In genomic region chr7:73844848-73845460, GRCh38 we compare ENCODE assay signal across 19 cellular contexts. TPM values are rescaled to one million over a fixed set of nuclear protein-coding genes. Genes with fewer than 3 reads are reported as not detected.
DNase-seq lines count a peak whose midpoint lies in the region; TF ChIP-seq lines count a peak whose summit lies in the region.
"Had no signal": no experiment of that assay in that cellular context is flagged by ENCODE, and none has a peak within 500 bp of the region (broad histone marks: within the 10 kb centered on the region; RNA-seq: fewer than 3 reads in every experiment).

No MANE protein-coding gene starts in this region.

- H3K4me1 Mint-ChIP-seq in mesothelial cell of epicardium, result peaks cover 33% of the 10 kb centered on the region
- peaks cover 53% of the 10 kb centered on the region for H3K4me1 Mint-ChIP-seq in nephron progenitor cell

- TF ChIP-seq CTCF in AG04450 (IDR thresholded peaks at IDR 0.05; ENCODE audit: low read depth, low read length) (no peak), cardiac fibroblast (IDR thresholded peaks at IDR 0.05; ENCODE audit: low read depth, low read length) (no peak), mesothelial cell of epicardium (IDR thresholded peaks at IDR 0.05; ENCODE audit: unreplicated experiment) (no peak), nephron progenitor cell (IDR thresholded peaks at IDR 0.05) (no peak)

- H3K4me3 Mint-ChIP-seq in mesothelial cell of epicardium (no peak overlapping the region), nephron progenitor cell (no peak overlapping the region)
- H3K4me3 Mint-ChIP-seq: activated CD8-positive, alpha-beta T cell treated with anti-CD3 and anti-CD28 coated beads, Interleukin-2, amount 10 ng/mL, durations not matched to agents 7 days and 5 days; activated naive CD4-positive, alpha-beta T cell treated with anti-CD3 and anti-CD28 coated beads for 36 hours had no signal

- no peaks in the 10 kb centered on the region for H3K36me3 Mint-ChIP-seq in mesothelial cell of epicardium
- H3K36me3 Mint-ChIP-seq in nephron progenitor cell (ENCODE audit: low read depth), result no peaks in the 10 kb centered on the region
- H3K36me3 Mint-ChIP-seq: naive thymus-derived CD4-positive, alpha-beta T cell had no signal

- H3K9me3 Mint-ChIP-seq in mesothelial cell of epicardium (no peaks in the 10 kb centered on the region), nephron progenitor cell (peaks cover 3% of the 10 kb centered on the region)
- H3K9me3 Mint-ChIP-seq: activated naive CD4-positive, alpha-beta T cell treated with anti-CD3 and anti-CD28 coated beads for 36 hours; naive thymus-derived CD4-positive, alpha-beta T cell had no signal

- DNase-seq in AG04450 (ENCODE audit: low read depth, low spot score), result peak; percentile 24
- peak; percentile 37 for DNase-seq in LHCN-M2 (ENCODE audit: low read depth)
- DNase-seq in cardiac fibroblast (ENCODE audit: low read depth in 2 of 2), result peak; percentile 45 to 54
- DNase-seq in mesothelial cell of epicardium (ENCODE audit: low spot score in 2 of 2, unreplicated experiment in 2 of 2), result no peak
- no peak for DNase-seq in activated CD4-positive, alpha-beta T cell treated with anti-CD3 and anti-CD28 coated beads for 48 hours
- DNase-seq in stimulated activated CD4-positive, alpha-beta T cell treated with anti-CD3 and anti-CD28 coated beads, Interleukin-2, amount 100 ng/mL, for 48 hours, result no peak
- no peak for DNase-seq in NK-92 (lab: John Stamatoyannopoulos, UW; ENCODE audit: unreplicated experiment)
- no peak for DNase-seq in nephron progenitor cell
- DNase-seq: ACHN; activated CD8-positive, alpha-beta T cell treated with anti-CD3 and anti-CD28 coated beads, Interleukin-2, amount 10 ng/mL, durations not matched to agents 7 days and 5 days; activated naive CD4-positive, alpha-beta T cell treated with anti-CD3 and anti-CD28 coated beads for 36 hours; colonic mucosa; naive thymus-derived CD4-positive, alpha-beta T cell; NCI-H187; spleen had no signal

- no peaks in the 10 kb centered on the region for H3K27me3 ChIP-seq in AG04450 (ENCODE audit: control insufficient read depth, insufficient read depth, low read length)
- H3K27me3 ChIP-seq: colonic mucosa, gastroesophageal sphincter, spleen, tibial nerve had no signal

- no peaks in the 10 kb centered on the region; the same call in 1 of the 2 replicates for H3K9me3 ChIP-seq in AG04450 (ENCODE audit: control insufficient read depth, insufficient read depth, low read length)
- H3K9me3 ChIP-seq: colonic mucosa, gastroesophageal sphincter, spleen, tibial nerve had no signal

- CTCF ChIA-PET in AG04450 (lab: Charles Lee), result interaction anchor here (0.8 to 1.9 kb wide), 2 partner anchors 10 to 238 kb away, joined by 3 to 6 read pairs; no protein-coding TSS in a partner anchor

- no peak overlapping the region for H3K27ac ChIP-seq in AG04450 (ENCODE audit: low read depth, low read length)
- H3K27ac ChIP-seq: colonic mucosa had no signal

- H3K27me3 Mint-ChIP-seq in mesothelial cell of epicardium (ENCODE audit: low read depth), result peaks cover 2% of the 10 kb centered on the region
- peaks cover 6% of the 10 kb centered on the region for H3K27me3 Mint-ChIP-seq in nephron progenitor cell (ENCODE audit: low read depth, poor library complexity)

- POLR2A ChIA-PET in AG04450 (lab: Yijun Ruan, JAX), result no interaction called here

- H3K4me3 ChIP-seq in AG04450 (ENCODE audit: low read depth, low read length), result no peak overlapping the region
- no peak overlapping the region for H3K4me3 ChIP-seq in cardiac fibroblast (replicated peaks in 1 of 2; ENCODE audit: low read depth in 2 of 2, low read length in 2 of 2)
- H3K4me3 ChIP-seq: colonic mucosa, gastroesophageal sphincter, spleen, tibial nerve had no signal

- H3K27ac Mint-ChIP-seq in mesothelial cell of epicardium (peak overlapping the region; percentile 80), nephron progenitor cell (no peak overlapping the region)
- H3K27ac Mint-ChIP-seq: activated CD8-positive, alpha-beta T cell treated with anti-CD3 and anti-CD28 coated beads, Interleukin-2, amount 10 ng/mL, durations not matched to agents 7 days and 5 days; activated naive CD4-positive, alpha-beta T cell treated with anti-CD3 and anti-CD28 coated beads for 36 hours had no signal

RNA-seq across cellular contexts. Expression of gene METTL27, which starts 2.6 kb away (rescaled TPM):
- polyA plus RNA-seq in AG04450 (2011; rRNA removed), result 2.6 and 4.4 TPM in 2 replicates
- 1.4 and 2.5 TPM in 2 replicates for polyA minus RNA-seq in AG04450 (2011; rRNA and poly(A)+ RNA removed)
- total RNA-seq in LHCN-M2 (2014; rRNA removed), result 3.2 and 5.7 TPM in 2 replicates
- polyA plus RNA-seq in LHCN-M2 (2012), result 7.8 TPM
- total RNA-seq in mesothelial cell of epicardium, result 7.9 to 11.4 TPM (median 8.7 TPM) in 3 replicates
- total RNA-seq: activated CD8-positive, alpha-beta T cell treated with anti-CD3 and anti-CD28 coated beads, Interleukin-2, amount 10 ng/mL, durations not matched to agents 7 days and 5 days had no signal

RNA-seq across cellular contexts. Expression of gene CLDN4, which starts 14.2 kb away (rescaled TPM):
- 0.15 and 0.16 TPM in 2 replicates for polyA plus RNA-seq in AG04450 (2011; rRNA removed)
- 0.04 TPM in 1 of 2 replicates, not detected in the other for polyA minus RNA-seq in AG04450 (2011; rRNA and poly(A)+ RNA removed)
- total RNA-seq in LHCN-M2 (2014; rRNA removed) (0.17 and 0.19 TPM in 2 replicates), mesothelial cell of epicardium (158 to 175 TPM (median 165 TPM) in 3 replicates)
- 0.28 TPM for polyA plus RNA-seq in LHCN-M2 (2012)
- total RNA-seq: T-helper 2 cell treated with Interferon-gamma antibody and Interleukin-4, amounts not matched to agents 100 ng/mL and 5 ng/mL, for 36 hours had no signal

RNA-seq across cellular contexts. Expression of gene TMEM270, which starts 16.0 kb away (rescaled TPM):
- polyA plus RNA-seq in AG04450 (2011; rRNA removed), result not detected in 2 replicates
- not detected in 2 replicates for polyA minus RNA-seq in AG04450 (2011; rRNA and poly(A)+ RNA removed)
- total RNA-seq in LHCN-M2 (2014; rRNA removed) (not detected in 2 replicates), mesothelial cell of epicardium (not detected in 3 replicates)
- 0.07 TPM for polyA plus RNA-seq in LHCN-M2 (2012)
- total RNA-seq: activated CD8-positive, alpha-beta T cell treated with anti-CD3 and anti-CD28 coated beads, Interleukin-2, amount 10 ng/mL, durations not matched to agents 7 days and 5 days; activated naive CD4-positive, alpha-beta T cell treated with anti-CD3 and anti-CD28 coated beads for 36 hours; colonic mucosa; gastroesophageal sphincter; naive thymus-derived CD4-positive, alpha-beta T cell; OCI-LY7; spleen; T-helper 2 cell treated with Interferon-gamma antibody and Interleukin-4, amounts not matched to agents 100 ng/mL and 5 ng/mL, for 36 hours; tibial nerve had no signal
- polyA plus RNA-seq: naive thymus-derived CD4-positive, alpha-beta T cell; spleen had no signal

Comparison
In these comparisons a context has a peak if more than half of its experiments do, and no peak if none do; other contexts are left out.
1. DNase-seq: peak in AG04450 (single experiment), LHCN-M2 (single experiment) and cardiac fibroblast (2 of 2); none in mesothelial cell of epicardium (0 of 2), activated CD4-positive, alpha-beta T cell treated with anti-CD3 and anti-CD28 coated beads for 48 hours (single experiment), stimulated activated CD4-positive, alpha-beta T cell treated with anti-CD3 and anti-CD28 coated beads, Interleukin-2, amount 100 ng/mL, for 48 hours (0 of 2), NK-92 (single experiment) and nephron progenitor cell (single experiment).
2. RNA of gene CLDN4, which starts 14.2 kb away (total RNA-seq): 158 to 175 TPM in mesothelial cell of epicardium; 0.17 to 0.19 TPM in LHCN-M2; every median in the first group is over 100 times any median in the second.